In the genomic region with DNA sequence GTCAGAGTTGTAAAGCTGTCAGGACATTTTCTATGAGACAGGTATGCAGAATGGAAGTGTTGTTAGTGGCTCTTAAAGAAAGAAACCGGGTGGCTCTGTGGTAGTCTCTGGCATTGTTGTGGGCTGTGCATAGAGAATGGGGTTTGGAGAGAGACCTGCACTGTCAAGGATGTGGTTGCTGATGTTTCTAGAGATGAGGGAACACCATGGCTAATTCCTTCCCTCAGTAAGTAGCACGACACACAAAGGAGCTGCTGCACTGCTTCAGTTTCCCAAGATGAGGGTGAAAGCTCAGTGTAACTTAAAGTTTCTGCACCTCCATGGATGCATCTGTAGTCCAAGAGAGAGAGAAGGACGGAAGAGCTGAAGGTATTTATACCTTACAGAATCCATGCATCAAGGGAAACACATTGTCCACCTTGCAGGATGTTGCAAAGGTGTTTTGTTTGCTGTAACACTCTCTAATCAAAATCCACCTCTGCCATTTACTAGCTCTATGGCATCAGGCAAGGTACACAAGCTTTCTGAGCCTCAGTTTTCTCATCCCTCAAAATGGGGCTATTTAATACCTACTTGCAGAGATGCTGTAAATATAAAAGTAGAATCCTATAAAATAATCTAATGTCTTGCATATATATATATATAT, we compare ENCODE assay signal across 19 cellular contexts. TPM values are rescaled to one million over a fixed set of nuclear protein-coding genes. Genes with fewer than 3 reads are reported as not detected.
A peak's percentile ranks its signal among the peaks of the same experiment; 100 is the strongest.
DNase-seq lines count a peak whose midpoint lies in the region; ATAC-seq and TF ChIP-seq lines count a peak whose summit lies in the region.
"Had no signal": no experiment of that assay in that cellular context is flagged by ENCODE, and none has a peak within 500 bp of the region (broad histone marks: within the 10 kb centered on the region; RNA-seq: fewer than 3 reads in every experiment).

No MANE protein-coding gene starts in this region.

- TF ChIP-seq CTCF in HFFc6 (IDR thresholded peaks at IDR 0.05) = no peak

- H3K9me3 Mint-ChIP-seq in activated CD4-positive, alpha-beta T cell treated with anti-CD3 and anti-CD28 coated beads, Interleukin-2, amount 10 ng/mL, durations not matched to agents 24 days and 14 days = peaks cover 19% of the 10 kb centered on the region
- peaks cover 9% of the 10 kb centered on the region for H3K9me3 Mint-ChIP-seq in HFFc6
- peaks cover 3% of the 10 kb centered on the region for H3K9me3 Mint-ChIP-seq in activated CD8-positive, alpha-beta T cell treated with anti-CD3 and anti-CD28 coated beads, Interleukin-2, amount 10 ng/mL, durations not matched to agents 7 days and 5 days (ENCODE audit: insufficient read depth)
- H3K9me3 Mint-ChIP-seq: type B pancreatic cell had no signal

- peaks cover 15% of the 10 kb centered on the region for H3K36me3 Mint-ChIP-seq in activated CD4-positive, alpha-beta T cell treated with anti-CD3 and anti-CD28 coated beads, Interleukin-2, amount 10 ng/mL, durations not matched to agents 24 days and 14 days (ENCODE audit: low read depth)
- H3K36me3 Mint-ChIP-seq in HFFc6 (ENCODE audit: low read depth) = no peaks in the 10 kb centered on the region
- H3K36me3 Mint-ChIP-seq in activated CD8-positive, alpha-beta T cell treated with anti-CD3 and anti-CD28 coated beads, Interleukin-2, amount 10 ng/mL, durations not matched to agents 7 days and 5 days (ENCODE audit: low read depth) = peaks cover 23% of the 10 kb centered on the region
- H3K36me3 Mint-ChIP-seq: type B pancreatic cell had no signal

- H3K4me3 Mint-ChIP-seq in activated CD4-positive, alpha-beta T cell treated with anti-CD3 and anti-CD28 coated beads, Interleukin-2, amount 10 ng/mL, durations not matched to agents 24 days and 14 days = peak overlapping the region; percentile 67
- H3K4me3 Mint-ChIP-seq in HFFc6 = peak overlapping the region; percentile 52
- peak overlapping the region; percentile 57 for H3K4me3 Mint-ChIP-seq in activated CD8-positive, alpha-beta T cell treated with anti-CD3 and anti-CD28 coated beads, Interleukin-2, amount 10 ng/mL, durations not matched to agents 7 days and 5 days
- H3K4me3 Mint-ChIP-seq: H9, type B pancreatic cell had no signal

- ATAC-seq in activated CD8-positive, alpha-beta T cell treated with anti-CD3 and anti-CD28 coated beads, Interleukin-2, amount 10 ng/mL, durations not matched to agents 7 days and 5 days = peak; percentile 98
- no peak for ATAC-seq in sciatic nerve

- peak overlapping the region; percentile 9 for H3K27ac Mint-ChIP-seq in activated CD4-positive, alpha-beta T cell treated with anti-CD3 and anti-CD28 coated beads, Interleukin-2, amount 10 ng/mL, durations not matched to agents 24 days and 14 days
- H3K27ac Mint-ChIP-seq in HFFc6 = peak overlapping the region; percentile 36
- peak overlapping the region; percentile 81 for H3K27ac Mint-ChIP-seq in activated CD8-positive, alpha-beta T cell treated with anti-CD3 and anti-CD28 coated beads, Interleukin-2, amount 10 ng/mL, durations not matched to agents 7 days and 5 days
- H3K27ac Mint-ChIP-seq: type B pancreatic cell had no signal

- DNase-seq in activated CD4-positive, alpha-beta T cell treated with anti-CD3 and anti-CD28 coated beads, Interleukin-2, amount 10 ng/mL, durations not matched to agents 24 days and 14 days = peak; percentile 89
- no peak for DNase-seq in activated CD4-positive, alpha-beta T cell treated with anti-CD3 and anti-CD28 coated beads for 48 hours
- DNase-seq in HFFc6 (no peak), myocyte (ENCODE audit: low read depth) (peak; percentile 17), H4 (ENCODE audit: low spot score) (no peak), sciatic nerve (ENCODE audit: low spot score) (no peak), iPS-NIHi7 (ENCODE audit: extremely low spot score) (no peak)
- DNase-seq in activated CD8-positive, alpha-beta T cell treated with anti-CD3 and anti-CD28 coated beads, Interleukin-2, amount 10 ng/mL, durations not matched to agents 7 days and 5 days = peak; percentile 78
- DNase-seq: 8988T; DMS153; effector CD4-positive, alpha-beta T cell; glutamatergic neuron; H9; KG1; mesenchymal stem cell; NCI-H1105 treated with DMSO at 0.1 percent for 48 hours; NCI-H69; SK-N-SH had no signal

- H3K4me1 Mint-ChIP-seq in activated CD4-positive, alpha-beta T cell treated with anti-CD3 and anti-CD28 coated beads, Interleukin-2, amount 10 ng/mL, durations not matched to agents 24 days and 14 days = peaks cover 42% of the 10 kb centered on the region
- peaks cover 30% of the 10 kb centered on the region for H3K4me1 Mint-ChIP-seq in HFFc6 (ENCODE audit: low read depth)
- H3K4me1 Mint-ChIP-seq in activated CD8-positive, alpha-beta T cell treated with anti-CD3 and anti-CD28 coated beads, Interleukin-2, amount 10 ng/mL, durations not matched to agents 7 days and 5 days (ENCODE audit: low read depth) = peaks cover 47% of the 10 kb centered on the region

- H3K27me3 Mint-ChIP-seq in activated CD4-positive, alpha-beta T cell treated with anti-CD3 and anti-CD28 coated beads, Interleukin-2, amount 10 ng/mL, durations not matched to agents 24 days and 14 days = peaks cover 9% of the 10 kb centered on the region
- peaks cover 4% of the 10 kb centered on the region; the same call in 1 of the 2 replicates for H3K27me3 Mint-ChIP-seq in HFFc6 (ENCODE audit: insufficient read depth)
- H3K27me3 Mint-ChIP-seq in activated CD8-positive, alpha-beta T cell treated with anti-CD3 and anti-CD28 coated beads, Interleukin-2, amount 10 ng/mL, durations not matched to agents 7 days and 5 days (ENCODE audit: low read depth) = peaks cover 5% of the 10 kb centered on the region

- CTCF ChIA-PET in activated CD8-positive, alpha-beta T cell treated with anti-CD3 and anti-CD28 coated beads, Interleukin-2, amount 10 ng/mL, durations not matched to agents 7 days and 5 days (lab: Charles Lee) = interaction anchor here (0.7 to 2.0 kb wide), 12 partner anchors 9 to 308 kb away, joined by 3 to 8 read pairs (median 4); no protein-coding TSS in a partner anchor

- POLR2A ChIA-PET in activated CD8-positive, alpha-beta T cell treated with anti-CD3 and anti-CD28 coated beads, Interleukin-2, amount 10 ng/mL, durations not matched to agents 7 days and 5 days (lab: Charles Lee) = interaction anchor here (0.8 kb wide), 1 partner anchor 11 kb away, joined by 3 read pairs; no protein-coding TSS in a partner anchor

- intact Hi-C loops in activated CD4-positive, alpha-beta T cell treated with anti-CD3 and anti-CD28 coated beads, Interleukin-2, amount 10 ng/mL, durations not matched to agents 24 days and 14 days (cut with micrococcal nuclease) = loop anchor here (5.0 to 10.0 kb wide), 2 partner anchors 76 to 137 kb away; no protein-coding TSS in a partner anchor
- intact Hi-C loops in sciatic nerve (cut with DNase I) = no loop called here

RNA-seq across cellular contexts. Expression of a gene that starts 21.8 kb away (rescaled TPM):
- 0.14 and 0.42 TPM in 2 replicates for total RNA-seq in activated CD4-positive, alpha-beta T cell treated with anti-CD3 and anti-CD28 coated beads, Interleukin-2, amount 10 ng/mL, durations not matched to agents 24 days and 14 days
- total RNA-seq in HFFc6 (2021; fragmentation: NEBNext Ultra II Directional; extraction: Animal tissue kit (Norgen Biotek cat#: 25700)) = not detected
- under 1 TPM; 0.42 to 0.47 TPM for total RNA-seq in activated CD8-positive, alpha-beta T cell treated with anti-CD3 and anti-CD28 coated beads, Interleukin-2, amount 10 ng/mL, durations not matched to agents 7 days and 5 days
- total RNA-seq in myocyte (0.08 TPM in 1 of 2 replicates, not detected in the other), sciatic nerve (3.2 TPM)
- 1.6 TPM for polyA plus RNA-seq in myocyte (2012)
- 0.14 TPM in 1 of 2 replicates, not detected in the other for total RNA-seq in H4 (2014; rRNA removed; shearing (Covaris generic))
- polyA plus RNA-seq: SK-N-SH had no signal

Comparison
In these comparisons a context has a peak if more than half of its experiments do, and no peak if none do; other contexts are left out.
1. DNase-seq: peak in activated CD4-positive, alpha-beta T cell treated with anti-CD3 and anti-CD28 coated beads, Interleukin-2, amount 10 ng/mL, durations not matched to agents 24 days and 14 days (single experiment), activated CD8-positive, alpha-beta T cell treated with anti-CD3 and anti-CD28 coated beads, Interleukin-2, amount 10 ng/mL, durations not matched to agents 7 days and 5 days (single experiment) and myocyte (single experiment); none in activated CD4-positive, alpha-beta T cell treated with anti-CD3 and anti-CD28 coated beads for 48 hours (single experiment), HFFc6 (single experiment), H4 (single experiment), sciatic nerve (single experiment) and iPS-NIHi7 (single experiment).
2. H3K27ac Mint-ChIP-seq: peak in every context shown above with its lines; median percentile 81 in activated CD8-positive, alpha-beta T cell treated with anti-CD3 and anti-CD28 coated beads, Interleukin-2, amount 10 ng/mL, durations not matched to agents 7 days and 5 days; 36 in HFFc6; 9 in activated CD4-positive, alpha-beta T cell treated with anti-CD3 and anti-CD28 coated beads, Interleukin-2, amount 10 ng/mL, durations not matched to agents 24 days and 14 days.
3. Peak in every context shown above with its lines, with median percentiles within 50 percentile points of each other: H3K4me3 Mint-ChIP-seq.